8 cellular contexts compared by ENCODE assay signal in the genomic region with DNA sequence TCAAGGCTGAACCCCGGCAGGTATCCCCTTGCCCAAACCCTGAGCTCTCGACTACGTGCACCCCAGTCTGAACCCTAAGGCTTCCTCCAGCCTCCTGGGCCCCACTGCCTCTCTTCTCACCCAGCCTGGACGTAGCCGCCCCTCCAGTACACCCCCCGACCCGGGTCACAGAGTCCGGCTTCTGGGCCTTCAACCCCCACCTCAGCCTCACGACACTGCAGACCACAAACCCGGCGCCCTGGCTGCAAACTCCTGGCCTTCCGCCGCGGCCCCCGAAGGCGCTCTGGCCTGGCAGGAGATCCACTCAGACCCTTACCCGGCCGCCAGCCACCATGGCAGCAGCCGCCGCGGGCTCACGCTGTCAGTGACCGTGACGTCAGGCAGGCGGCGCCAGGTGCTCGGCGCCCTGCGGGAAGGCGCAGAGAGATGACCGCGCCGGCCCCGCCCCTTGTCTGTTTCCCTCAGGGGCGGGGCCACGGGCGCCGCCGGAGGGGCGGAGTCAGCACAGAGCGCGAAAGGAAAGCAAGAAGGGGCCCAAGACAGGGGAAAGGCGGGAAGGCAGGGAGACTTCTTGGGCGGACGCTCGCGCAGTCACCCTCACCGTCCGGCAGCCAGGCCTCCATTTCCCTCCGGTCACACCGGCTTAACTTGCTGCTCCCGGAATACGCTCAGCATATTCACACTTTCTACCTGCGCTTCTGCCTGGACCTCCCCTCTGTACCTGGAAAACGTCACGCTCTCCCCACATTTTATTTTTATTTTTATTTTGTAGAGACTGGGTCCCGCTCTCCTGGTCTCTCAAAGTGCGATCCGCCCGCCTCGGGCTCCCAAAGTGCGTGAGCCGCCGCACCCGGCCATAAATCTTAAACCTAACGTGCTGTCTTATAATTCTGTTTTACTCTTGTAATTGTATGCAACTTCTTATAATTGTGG. TPM values are rescaled to one million over a fixed set of nuclear protein-coding genes. Genes with fewer than 3 reads are reported as not detected.
DNase-seq lines count a peak whose midpoint lies in the region; ATAC-seq and TF ChIP-seq lines count a peak whose summit lies in the region.

RMDN3 (minus strand) TSS at position 372 of the 933 bp plus-strand sequence. CDS start 471 bp downstream, outside the sequence.

- H3K4me3 ChIP-seq in parathyroid adenoma (ENCODE audit: low read depth, low read length) = peak within 1 kb of the TSS; percentile 86
- peak within 1 kb of the TSS; percentile 82 to 91 for H3K4me3 ChIP-seq in tibial artery

- peaks cover 5% of the 10 kb centered on the region for H3K36me3 Mint-ChIP-seq in activated naive CD8-positive, alpha-beta T cell treated with anti-CD3 and anti-CD28 coated beads, Interleukin-2, amount 10 ng/mL, durations not matched to agents 7 days and 5 days

- peak; percentile 92 for ATAC-seq in HG02642 (IDR thresholded peaks at IDR 0.05; ENCODE audit: poor library complexity, unreplicated experiment)
- peak; percentile 83 for ATAC-seq in activated naive CD8-positive, alpha-beta T cell treated with anti-CD3 and anti-CD28 coated beads, Interleukin-2, amount 10 ng/mL, durations not matched to agents 7 days and 5 days (ENCODE audit: low read depth)

- POLR2A ChIA-PET in activated naive CD8-positive, alpha-beta T cell treated with anti-CD3 and anti-CD28 coated beads, Interleukin-2, amount 10 ng/mL, durations not matched to agents 7 days and 5 days (lab: Charles Lee) = interaction anchor here (1.1 to 3.1 kb wide), 4 partner anchors 9 to 61 kb away, joined by 5 to 15 read pairs (median 12); partner anchors contain the start of genes C15orf62, GCHFR and RAD51

- H3K9me3 ChIP-seq in parathyroid adenoma (ENCODE audit: control insufficient read depth, low read length) = no peaks in the 10 kb centered on the region
- no peaks in the 10 kb centered on the region for H3K9me3 ChIP-seq in tibial artery

- DNase-seq in NCI-H128 (lab: John Stamatoyannopoulos, UW; ENCODE audit: unreplicated experiment) = peak; percentile 74
- DNase-seq in SW 1271 (lab: John Stamatoyannopoulos, UW) = peak; percentile 33 to 81
- peak; percentile 99 for DNase-seq in activated naive CD8-positive, alpha-beta T cell treated with anti-CD3 and anti-CD28 coated beads, Interleukin-2, amount 10 ng/mL, durations not matched to agents 7 days and 5 days
- DNase-seq in head of caudate nucleus = peak; percentile 67 to 97 (median 93)
- peak; percentile 87 to 96 for DNase-seq in tibial artery

- H3K4me1 ChIP-seq in parathyroid adenoma (peaks cover 3% of the 10 kb centered on the region), tibial artery (peaks cover 0 to 23% (median 13%) of the 10 kb centered on the region in 4 donors)

- H3K27ac ChIP-seq in parathyroid adenoma (peak within 1 kb of the TSS; percentile 40), tibial artery (peak within 1 kb of the TSS; percentile 75 to 85)

- H3K36me3 ChIP-seq in parathyroid adenoma (ENCODE audit: control insufficient read depth, insufficient read depth, low read length) (no peaks in the 10 kb centered on the region), tibial artery (peaks cover 15 to 30% (median 18%) of the 10 kb centered on the region in 3 donors)

- TF ChIP-seq POLR2A in GM10847 (IDR thresholded peaks at IDR 0.05; ENCODE audit: extremely low read depth, insufficient read length) = peak; percentile 85

- H3K4me2 ChIP-seq in parathyroid adenoma (ENCODE audit: low read length) = peak within 1 kb of the TSS; percentile 91

- peaks cover 35% of the 10 kb centered on the region for H3K4me1 Mint-ChIP-seq in activated naive CD8-positive, alpha-beta T cell treated with anti-CD3 and anti-CD28 coated beads, Interleukin-2, amount 10 ng/mL, durations not matched to agents 7 days and 5 days

- peak within 1 kb of the TSS; percentile 98 for H3K27ac Mint-ChIP-seq in activated naive CD8-positive, alpha-beta T cell treated with anti-CD3 and anti-CD28 coated beads, Interleukin-2, amount 10 ng/mL, durations not matched to agents 7 days and 5 days

- H3K27me3 ChIP-seq in parathyroid adenoma (ENCODE audit: control insufficient read depth, insufficient read depth, low read length) (no peaks in the 10 kb centered on the region), tibial artery (no peaks in the 10 kb centered on the region)

- no peaks in the 10 kb centered on the region for H3K9me3 Mint-ChIP-seq in activated naive CD8-positive, alpha-beta T cell treated with anti-CD3 and anti-CD28 coated beads, Interleukin-2, amount 10 ng/mL, durations not matched to agents 7 days and 5 days

- H3K4me3 Mint-ChIP-seq in activated naive CD8-positive, alpha-beta T cell treated with anti-CD3 and anti-CD28 coated beads, Interleukin-2, amount 10 ng/mL, durations not matched to agents 7 days and 5 days = peak within 1 kb of the TSS; percentile 82

- H3K27me3 Mint-ChIP-seq in activated naive CD8-positive, alpha-beta T cell treated with anti-CD3 and anti-CD28 coated beads, Interleukin-2, amount 10 ng/mL, durations not matched to agents 7 days and 5 days = peaks cover 5% of the 10 kb centered on the region

- TF ChIP-seq CTCF in parathyroid adenoma (IDR thresholded peaks at IDR 0.05) (peak; percentile 28), tibial artery (IDR thresholded peaks at IDR 0.05) (no peak)

- no peaks in the 10 kb centered on the region for H3K79me2 ChIP-seq in parathyroid adenoma

- H2AFZ ChIP-seq in parathyroid adenoma = peak within 1 kb of the TSS; percentile 70

- no peak within 1 kb of the TSS for H3K9ac ChIP-seq in parathyroid adenoma

- intact Hi-C loops in head of caudate nucleus (cut with DNase I) (loop anchor here (1.0 to 10.0 kb wide), 3 partner anchors 52 to 190 kb away; partner anchors contain the start of genes CCDC32, DNAJC17, RPUSD2 and VPS18), tibial artery (cut with DNase I; ENCODE audit: low total_unique reads) (no loop called here)

RNA-seq across cellular contexts. Expression of gene RMDN3, which starts in this region (rescaled TPM):
- total RNA-seq in activated naive CD8-positive, alpha-beta T cell treated with anti-CD3 and anti-CD28 coated beads, Interleukin-2, amount 10 ng/mL, durations not matched to agents 7 days and 5 days = 10 to 100 TPM; 32.5 to 36.4 TPM

Comparison
In these comparisons a context has a peak if more than half of its experiments do, and no peak if none do; other contexts are left out.
1. Peak in every context shown above with its lines: DNase-seq, ATAC-seq, H3K4me3 ChIP-seq and H3K27ac ChIP-seq.